ENCODE assay signal across 8 cellular contexts in genomic region chr16:30786936-30787612, GRCh38. TPM values are rescaled to one million over a fixed set of nuclear protein-coding genes. Genes with fewer than 3 reads are reported as not detected.
DNase-seq lines count a peak whose midpoint lies in the region; ATAC-seq lines count a peak whose summit lies in the region.

Gene ZNF629, minus strand, starts transcription at chr16:30787205. Its CDS starts 2,723 bp downstream, at chr16:30784482.

- peaks cover 45% of the 10 kb centered on the region for H3K27me3 Mint-ChIP-seq in T-helper 1 cell treated with Interleukin-12 subunit alpha and Interleukin-12 subunit beta and Interleukin-4 antibody, amounts not matched to agents 30 μg/mL and 1 μg/mL, for 36 hours (ENCODE audit: low read depth)
- peaks cover 22% of the 10 kb centered on the region for H3K27me3 Mint-ChIP-seq in activated CD8-positive, alpha-beta memory T cell treated with anti-CD3 and anti-CD28 coated beads, Interleukin-2, amount 10 ng/mL, durations not matched to agents 7 days and 5 days

- WGBS in thymus, result 3% methylated on average over 37 of the region's 37 CpGs

- H3K27ac Mint-ChIP-seq in T-helper 1 cell treated with Interleukin-12 subunit alpha and Interleukin-12 subunit beta and Interleukin-4 antibody, amounts not matched to agents 30 μg/mL and 1 μg/mL, for 36 hours, result no peak within 1 kb of the TSS
- peak within 1 kb of the TSS; percentile 15 for H3K27ac Mint-ChIP-seq in activated CD8-positive, alpha-beta memory T cell treated with anti-CD3 and anti-CD28 coated beads, Interleukin-2, amount 10 ng/mL, durations not matched to agents 7 days and 5 days

- CTCF ChIA-PET in activated CD8-positive, alpha-beta memory T cell treated with anti-CD3 and anti-CD28 coated beads, Interleukin-2, amount 10 ng/mL, durations not matched to agents 7 days and 5 days (lab: Charles Lee), result no interaction called here

- peak within 1 kb of the TSS; percentile 99 for H3K4me3 ChIP-seq in thymus (ENCODE audit: low read length)

- DNase-seq in T-helper 1 cell, result no peak
- peak; percentile 19 for DNase-seq in NCI-H2107 treated with DMSO at 0.1 percent for 48 hours (lab: John Stamatoyannopoulos, UW; ENCODE audit: unreplicated experiment)
- no peak for DNase-seq in activated CD8-positive, alpha-beta memory T cell treated with anti-CD3 and anti-CD28 coated beads, Interleukin-2, amount 10 ng/mL, durations not matched to agents 7 days and 5 days
- DNase-seq in fibroblast of gingiva (ENCODE audit: low read depth), result peak; percentile 73
- peak; percentile 56 for DNase-seq in mucosa of gallbladder (ENCODE audit: low spot score)

- H3K27me3 ChIP-seq in thymus (ENCODE audit: control insufficient read depth, insufficient read depth), result no peaks in the 10 kb centered on the region

- peaks cover 26% of the 10 kb centered on the region for H3K36me3 ChIP-seq in thymus (ENCODE audit: control insufficient read depth, insufficient read depth)

- peak within 1 kb of the TSS; percentile 68 for H3K4me3 Mint-ChIP-seq in T-helper 1 cell treated with Interleukin-12 subunit alpha and Interleukin-12 subunit beta and Interleukin-4 antibody, amounts not matched to agents 30 μg/mL and 1 μg/mL, for 36 hours
- peak within 1 kb of the TSS; percentile 72 for H3K4me3 Mint-ChIP-seq in activated CD8-positive, alpha-beta memory T cell treated with anti-CD3 and anti-CD28 coated beads, Interleukin-2, amount 10 ng/mL, durations not matched to agents 7 days and 5 days

- peaks cover 6% of the 10 kb centered on the region for H3K4me1 ChIP-seq in thymus (ENCODE audit: control insufficient read depth, insufficient read depth, low read length)

- peak; percentile 53 for ATAC-seq in activated CD8-positive, alpha-beta memory T cell treated with anti-CD3 and anti-CD28 coated beads, Interleukin-2, amount 10 ng/mL, durations not matched to agents 7 days and 5 days
- no peak for ATAC-seq in GM19467 (IDR thresholded peaks at IDR 0.05; ENCODE audit: unreplicated experiment)

- no peaks in the 10 kb centered on the region for H3K36me3 Mint-ChIP-seq in T-helper 1 cell treated with Interleukin-12 subunit alpha and Interleukin-12 subunit beta and Interleukin-4 antibody, amounts not matched to agents 30 μg/mL and 1 μg/mL, for 36 hours (ENCODE audit: low read depth)
- no peaks in the 10 kb centered on the region for H3K36me3 Mint-ChIP-seq in activated CD8-positive, alpha-beta memory T cell treated with anti-CD3 and anti-CD28 coated beads, Interleukin-2, amount 10 ng/mL, durations not matched to agents 7 days and 5 days

- peak within 1 kb of the TSS; percentile 73 for H3K27ac ChIP-seq in thymus (ENCODE audit: low read depth)

- H3K9me3 Mint-ChIP-seq in T-helper 1 cell treated with Interleukin-12 subunit alpha and Interleukin-12 subunit beta and Interleukin-4 antibody, amounts not matched to agents 30 μg/mL and 1 μg/mL, for 36 hours, result no peaks in the 10 kb centered on the region
- no peaks in the 10 kb centered on the region for H3K9me3 Mint-ChIP-seq in activated CD8-positive, alpha-beta memory T cell treated with anti-CD3 and anti-CD28 coated beads, Interleukin-2, amount 10 ng/mL, durations not matched to agents 7 days and 5 days (ENCODE audit: low read depth)

- H3K4me1 Mint-ChIP-seq in T-helper 1 cell treated with Interleukin-12 subunit alpha and Interleukin-12 subunit beta and Interleukin-4 antibody, amounts not matched to agents 30 μg/mL and 1 μg/mL, for 36 hours (ENCODE audit: low read depth), result peaks cover 2% of the 10 kb centered on the region
- peaks cover 5% of the 10 kb centered on the region for H3K4me1 Mint-ChIP-seq in activated CD8-positive, alpha-beta memory T cell treated with anti-CD3 and anti-CD28 coated beads, Interleukin-2, amount 10 ng/mL, durations not matched to agents 7 days and 5 days

- H3K9me3 ChIP-seq in thymus (ENCODE audit: control insufficient read depth), result no peaks in the 10 kb centered on the region

RNA-seq across cellular contexts. Expression of gene ZNF629, which starts in this region (rescaled TPM):
- total RNA-seq in activated CD8-positive, alpha-beta memory T cell treated with anti-CD3 and anti-CD28 coated beads, Interleukin-2, amount 10 ng/mL, durations not matched to agents 7 days and 5 days, result 1 to 10 TPM; 1.6 to 2.5 TPM
- 18.9 TPM for total RNA-seq in mucosa of gallbladder
- 4.6 TPM for polyA plus RNA-seq in thymus

Comparison
In these comparisons a context has a peak if more than half of its experiments do, and no peak if none do; other contexts are left out.
1. DNase-seq: peak in NCI-H2107 treated with DMSO at 0.1 percent for 48 hours (single experiment), fibroblast of gingiva (single experiment) and mucosa of gallbladder (single experiment); none in T-helper 1 cell (0 of 5) and activated CD8-positive, alpha-beta memory T cell treated with anti-CD3 and anti-CD28 coated beads, Interleukin-2, amount 10 ng/mL, durations not matched to agents 7 days and 5 days (single experiment).